1 cellular context compared by ENCODE assay signal in the genomic region with DNA sequence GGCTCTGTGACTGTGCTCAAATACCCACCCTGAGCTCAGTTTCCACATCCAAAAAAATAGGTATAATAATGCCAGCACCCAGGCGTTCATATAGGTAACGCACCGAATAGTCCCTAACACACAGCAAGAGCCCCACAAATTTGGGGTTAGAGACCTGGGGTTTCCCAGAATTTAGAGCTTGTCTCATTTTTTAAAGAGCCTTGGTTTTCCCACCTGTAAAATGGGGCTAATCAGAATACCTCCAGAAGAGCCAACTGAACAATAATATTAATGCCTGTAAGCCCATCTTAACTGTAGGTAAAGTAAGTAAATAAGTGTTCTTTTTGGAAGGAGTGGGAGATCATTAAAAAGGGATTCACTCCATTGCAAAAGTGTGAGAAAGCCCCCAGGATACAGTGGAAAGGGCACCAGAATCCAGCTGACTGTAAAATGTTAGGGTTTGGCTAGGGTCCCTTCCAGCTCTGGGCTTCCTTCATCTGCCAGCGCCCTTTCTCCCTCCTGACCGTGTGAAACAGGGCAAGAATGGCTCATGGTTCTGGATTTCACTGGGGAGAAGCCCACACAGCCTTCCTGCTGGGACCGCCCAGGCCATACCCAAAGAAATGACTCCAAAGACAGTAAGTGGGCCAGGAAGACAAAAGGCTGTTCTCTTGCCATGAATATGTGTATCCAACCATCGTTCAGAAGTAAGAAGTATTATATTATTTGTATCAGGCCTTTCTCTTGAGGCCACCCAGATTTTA.
TF ChIP-seq lines count a peak whose summit lies in the region.

No MANE protein-coding gene starts in this region.

TF ChIP-seq in K562, 482 proteins besides CTCF, POLR2A, EP300 and RAD21 (continued from another document):
- TF ChIP-seq, protein P1, sequence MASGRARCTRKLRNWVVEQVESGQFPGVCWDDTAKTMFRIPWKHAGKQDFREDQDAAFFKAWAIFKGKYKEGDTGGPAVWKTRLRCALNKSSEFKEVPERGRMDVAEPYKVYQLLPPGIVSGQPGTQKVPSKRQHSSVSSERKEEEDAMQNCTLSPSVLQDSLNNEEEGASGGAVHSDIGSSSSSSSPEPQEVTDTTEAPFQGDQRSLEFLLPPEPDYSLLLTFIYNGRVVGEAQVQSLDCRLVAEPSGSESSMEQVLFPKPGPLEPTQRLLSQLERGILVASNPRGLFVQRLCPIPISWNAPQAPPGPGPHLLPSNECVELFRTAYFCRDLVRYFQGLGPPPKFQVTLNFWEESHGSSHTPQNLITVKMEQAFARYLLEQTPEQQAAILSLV (tag; IDR thresholded peaks at IDR 0.05) = no peak
- no peak for TF ChIP-seq WHSC1 (IDR thresholded peaks at IDR 0.05; ENCODE audit: low read length)
- TF ChIP-seq CREM (IDR thresholded peaks at IDR 0.05; ENCODE audit: low read depth) = no peak
- TF ChIP-seq RBM25 (IDR thresholded peaks at IDR 0.05; ENCODE audit: low read depth, low read length, severe bottlenecking) = peak; percentile 90
